Comparison of ENCODE assay signal across 23 cellular contexts in the genomic region with DNA sequence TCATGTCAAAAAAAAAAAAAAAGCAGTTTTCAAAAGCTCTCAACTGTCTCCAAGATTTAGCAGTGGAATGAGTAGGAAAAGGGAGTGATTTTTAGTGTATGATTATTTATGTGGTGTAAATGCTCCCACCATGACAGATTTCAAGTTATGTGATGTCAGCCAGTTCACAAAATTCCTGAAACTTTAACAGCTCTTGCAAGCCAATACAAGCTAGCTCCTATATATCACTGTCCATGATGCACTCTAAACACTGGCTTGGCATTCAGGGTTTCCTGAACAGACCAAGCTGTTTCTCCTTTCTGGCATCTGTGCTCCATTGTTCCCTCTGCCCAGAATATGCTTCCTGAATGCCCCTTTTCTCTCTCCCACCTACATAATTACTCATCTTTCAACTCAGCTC. TPM values are rescaled to one million over a fixed set of nuclear protein-coding genes. Genes with fewer than 3 reads are reported as not detected.
DNase-seq lines count a peak whose midpoint lies in the region; FAIRE-seq and TF ChIP-seq lines count a peak whose summit lies in the region.
"Had no signal": no experiment of that assay in that cellular context is flagged by ENCODE, and none has a peak within 500 bp of the region (broad histone marks: within the 10 kb centered on the region; RNA-seq: fewer than 3 reads in every experiment).

No MANE protein-coding gene starts in this region.

- H2AFZ ChIP-seq in hepatocyte, result no peak overlapping the region

- H3K4me1 ChIP-seq in hepatocyte (ENCODE audit: insufficient read depth), result peaks cover 6% of the 10 kb centered on the region
- H3K4me1 ChIP-seq: lower lobe of right lung had no signal

- H3K4me3 ChIP-seq in bronchial epithelial cell (ENCODE audit: low read depth, low read length) (no peak overlapping the region), hepatocyte (no peak overlapping the region), lower leg skin (ENCODE audit: low read depth, poor library complexity, severe bottlenecking) (no peak overlapping the region)
- H3K4me3 ChIP-seq: lower lobe of right lung, thyroid gland had no signal

- peaks cover 14% of the 10 kb centered on the region for H3K36me3 Mint-ChIP-seq in progenitor cell of endocrine pancreas (ENCODE audit: insufficient read depth)
- peaks cover 24% of the 10 kb centered on the region for H3K36me3 Mint-ChIP-seq in activated naive CD4-positive, alpha-beta T cell treated with anti-CD3 and anti-CD28 coated beads for 36 hours (ENCODE audit: low read depth)

- no peaks in the 10 kb centered on the region for H3K9me2 ChIP-seq in hepatocyte (replicated peaks; ENCODE audit: insufficient read depth)

- H3K36me3 ChIP-seq in bronchial epithelial cell (ENCODE audit: control insufficient read depth, insufficient read depth, low read length), result no peaks in the 10 kb centered on the region
- H3K36me3 ChIP-seq in hepatocyte (replicated peaks; ENCODE audit: insufficient read depth, low read depth), result no peaks in the 10 kb centered on the region

- H3K4me2 ChIP-seq in hepatocyte, result no peak overlapping the region
- H3K4me2 ChIP-seq: KMS-11 had no signal

- peak overlapping the region; percentile 3 for H3K27ac Mint-ChIP-seq in progenitor cell of endocrine pancreas
- H3K27ac Mint-ChIP-seq in activated naive CD4-positive, alpha-beta T cell treated with anti-CD3 and anti-CD28 coated beads for 36 hours, result no peak overlapping the region
- H3K27ac Mint-ChIP-seq: activated CD4-positive, alpha-beta T cell treated with anti-CD3 and anti-CD28 coated beads, Interleukin-2, amount 10 ng/mL, durations not matched to agents 7 days and 5 days; nephron progenitor cell; stimulated activated memory B cell treated with anti-CD40 and anti-IgM and Interleukin-4, amounts not matched to agents 10 μg/mL and 1 μg/mL and 100 μg/mL, for 72 hours had no signal

- H3K9me3 Mint-ChIP-seq in progenitor cell of endocrine pancreas (ENCODE audit: low read depth), result no peaks in the 10 kb centered on the region
- H3K9me3 Mint-ChIP-seq in activated naive CD4-positive, alpha-beta T cell treated with anti-CD3 and anti-CD28 coated beads for 36 hours, result no peaks in the 10 kb centered on the region
- H3K9me3 Mint-ChIP-seq: activated CD4-positive, alpha-beta T cell treated with anti-CD3 and anti-CD28 coated beads, Interleukin-2, amount 10 ng/mL, durations not matched to agents 7 days and 5 days; nephron progenitor cell; stimulated activated memory B cell treated with anti-CD40 and anti-IgM and Interleukin-4, amounts not matched to agents 10 μg/mL and 1 μg/mL and 100 μg/mL, for 72 hours had no signal

- no peaks in the 10 kb centered on the region for H3K9me3 ChIP-seq in hepatocyte (ENCODE audit: low read depth)
- H3K9me3 ChIP-seq: lower lobe of right lung, thyroid gland had no signal

- CTCF ChIA-PET in activated naive CD4-positive, alpha-beta T cell treated with anti-CD3 and anti-CD28 coated beads for 36 hours (lab: Charles Lee), result no interaction called here

- H3K27ac ChIP-seq in hepatocyte, result peak overlapping the region; percentile 33
- H3K27ac ChIP-seq: KMS-11, lower lobe of right lung, thyroid gland had no signal

- H4K20me1 ChIP-seq in hepatocyte (ENCODE audit: insufficient read depth, poor library complexity, severe bottlenecking), result no peaks in the 10 kb centered on the region

- FAIRE-seq in bronchial epithelial cell (lab: Jason Lieb, UNC), result peak; percentile 75

- no peak overlapping the region for H3K4me3 Mint-ChIP-seq in progenitor cell of endocrine pancreas (ENCODE audit: low read depth)
- H3K4me3 Mint-ChIP-seq in activated naive CD4-positive, alpha-beta T cell treated with anti-CD3 and anti-CD28 coated beads for 36 hours, result no peak overlapping the region
- H3K4me3 Mint-ChIP-seq: activated CD4-positive, alpha-beta T cell treated with anti-CD3 and anti-CD28 coated beads, Interleukin-2, amount 10 ng/mL, durations not matched to agents 7 days and 5 days; nephron progenitor cell; stimulated activated memory B cell treated with anti-CD40 and anti-IgM and Interleukin-4, amounts not matched to agents 10 μg/mL and 1 μg/mL and 100 μg/mL, for 72 hours had no signal

- H3K27me3 ChIP-seq in bronchial epithelial cell (ENCODE audit: control insufficient read depth, insufficient read depth, low read length) (no peaks in the 10 kb centered on the region), hepatocyte (no peaks in the 10 kb centered on the region)
- H3K27me3 ChIP-seq: thyroid gland had no signal

- TF ChIP-seq CTCF in bronchial epithelial cell (IDR thresholded peaks at IDR 0.05; ENCODE audit: insufficient read depth, low read length, severe bottlenecking), result no peak
- no peak for TF ChIP-seq CTCF in hepatocyte (IDR thresholded peaks at IDR 0.05; ENCODE audit: poor library complexity)
- TF ChIP-seq CTCF in progenitor cell of endocrine pancreas (IDR thresholded peaks at IDR 0.05; ENCODE audit: unreplicated experiment), result no peak
- no peak for TF ChIP-seq CTCF in lower leg skin (IDR thresholded peaks at IDR 0.05)

- H3K79me2 ChIP-seq in hepatocyte, result no peaks in the 10 kb centered on the region

- peaks cover 4% of the 10 kb centered on the region for H3K4me1 Mint-ChIP-seq in progenitor cell of endocrine pancreas (ENCODE audit: low read depth)
- H3K4me1 Mint-ChIP-seq in activated naive CD4-positive, alpha-beta T cell treated with anti-CD3 and anti-CD28 coated beads for 36 hours (ENCODE audit: low read depth), result peaks cover 4% of the 10 kb centered on the region
- H3K4me1 Mint-ChIP-seq: nephron progenitor cell had no signal

- no peak for TF ChIP-seq POLR2A in lower leg skin (IDR thresholded peaks at IDR 0.05)

- intact Hi-C loops in lower leg skin (cut with DNase I; ENCODE audit: low total_unique reads), result no loop called here
- intact Hi-C loops in activated naive CD4-positive, alpha-beta T cell treated with anti-CD3 and anti-CD28 coated beads for 36 hours (cut with micrococcal nuclease), result no loop called here

- H3K27me3 Mint-ChIP-seq in progenitor cell of endocrine pancreas, result no peaks in the 10 kb centered on the region
- no peaks in the 10 kb centered on the region for H3K27me3 Mint-ChIP-seq in activated naive CD4-positive, alpha-beta T cell treated with anti-CD3 and anti-CD28 coated beads for 36 hours (ENCODE audit: low read depth)
- H3K27me3 Mint-ChIP-seq: activated CD4-positive, alpha-beta T cell treated with anti-CD3 and anti-CD28 coated beads, Interleukin-2, amount 10 ng/mL, durations not matched to agents 7 days and 5 days; stimulated activated memory B cell treated with anti-CD40 and anti-IgM and Interleukin-4, amounts not matched to agents 10 μg/mL and 1 μg/mL and 100 μg/mL, for 72 hours had no signal

- DNase-seq in M059J (ENCODE audit: low read depth) (peak; percentile 45), bronchial epithelial cell (ENCODE audit: low read depth) (peak; percentile 80), hepatocyte (ENCODE audit: low spot score) (no peak), progenitor cell of endocrine pancreas (ENCODE audit: low spot score, unreplicated experiment) (no peak), lower leg skin (ENCODE audit: low spot score in 2 of 2) (no peak), anterior cingulate cortex (lab: John Stamatoyannopoulos, UW) (no peak)
- no peak for DNase-seq in activated naive CD4-positive, alpha-beta T cell treated with anti-CD3 and anti-CD28 coated beads for 36 hours
- DNase-seq: activated CD4-positive, alpha-beta T cell treated with anti-CD3 and anti-CD28 coated beads, Interleukin-2, amount 10 ng/mL, durations not matched to agents 7 days and 5 days; activated naive CD4-positive, alpha-beta T cell treated with Interleukin-2 at 50 U/mL for 16 hours; activated T-cell treated with anti-CD3 and anti-CD28 coated beads for 4 hours; C1 segment of cervical spinal cord; DMS153; effector CD4-positive, alpha-beta T cell; H7; lower lobe of right lung; NCI-H1417 treated with DMSO at 0.1 percent for 48 hours; NCI-H2171 treated with DMSO at 0.1 percent for 48 hours; NCI-H82; nephron progenitor cell; stimulated activated CD4-positive, alpha-beta T cell treated with anti-CD3 and anti-CD28 coated beads, Interleukin-12 subunit alpha, Interleukin-12 subunit beta, amount 100 ng/mL, for 4 hours; thyroid gland had no signal

RNA-seq across cellular contexts. Expression of a gene that starts 7.8 kb away (rescaled TPM):
- 0.05 TPM in 1 of 2 replicates, not detected in the other for total RNA-seq in M059J (2014; rRNA removed; shearing (Covaris generic))
- 1.3 and 1.9 TPM in 2 replicates for total RNA-seq in bronchial epithelial cell
- 1.4 and 4.7 TPM in 2 replicates for total RNA-seq in hepatocyte
- polyA plus RNA-seq in hepatocyte, result 0.71 and 2.3 TPM in 2 replicates
- 2.3 and 2.8 TPM in 2 replicates for total RNA-seq in progenitor cell of endocrine pancreas
- total RNA-seq in lower leg skin, result 1 to 10 TPM in 1 of 4 donors, under 1 TPM in 2, not detected in 1; 0.21 to 1.1 (median 0.45) TPM
- total RNA-seq in activated naive CD4-positive, alpha-beta T cell treated with anti-CD3 and anti-CD28 coated beads for 36 hours, result not detected

Comparison
In these comparisons a context has a peak if more than half of its experiments do, and no peak if none do; other contexts are left out.
1. DNase-seq: peak in M059J (single experiment) and bronchial epithelial cell (single experiment); none in hepatocyte (single experiment), progenitor cell of endocrine pancreas (single experiment), lower leg skin (0 of 2), anterior cingulate cortex (0 of 58) and activated naive CD4-positive, alpha-beta T cell treated with anti-CD3 and anti-CD28 coated beads for 36 hours (single experiment).